ENCODE assay signal across 1 cellular context in the genomic region with DNA sequence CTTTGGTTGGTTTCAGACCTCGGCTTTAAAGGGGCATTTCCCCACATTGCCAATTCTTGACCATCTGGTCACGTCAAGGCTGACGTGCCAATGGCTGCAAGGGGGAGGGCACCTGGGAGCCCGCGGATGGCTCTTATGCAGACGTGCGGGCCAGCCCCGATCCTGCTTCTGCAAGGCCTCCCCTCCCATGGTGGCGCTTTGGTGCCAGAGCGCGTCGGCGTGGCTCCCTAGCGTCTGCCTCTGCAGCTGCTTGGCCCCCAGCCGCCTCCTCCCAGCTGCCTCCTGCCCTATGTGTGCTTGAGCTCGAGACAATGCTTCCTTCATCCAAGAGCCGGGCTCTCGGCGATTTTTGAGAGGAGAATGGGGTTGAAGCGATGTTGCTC.
TF ChIP-seq lines count a peak whose summit lies in the region.

No MANE protein-coding gene starts in this region.

TF ChIP-seq in SK-N-SH treated with all-trans-retinoic acid at 6 μM for 48 hours, 23 proteins besides CTCF, POLR2A, EP300 and RAD21 (continued from another document):
- TF ChIP-seq, protein P1, sequence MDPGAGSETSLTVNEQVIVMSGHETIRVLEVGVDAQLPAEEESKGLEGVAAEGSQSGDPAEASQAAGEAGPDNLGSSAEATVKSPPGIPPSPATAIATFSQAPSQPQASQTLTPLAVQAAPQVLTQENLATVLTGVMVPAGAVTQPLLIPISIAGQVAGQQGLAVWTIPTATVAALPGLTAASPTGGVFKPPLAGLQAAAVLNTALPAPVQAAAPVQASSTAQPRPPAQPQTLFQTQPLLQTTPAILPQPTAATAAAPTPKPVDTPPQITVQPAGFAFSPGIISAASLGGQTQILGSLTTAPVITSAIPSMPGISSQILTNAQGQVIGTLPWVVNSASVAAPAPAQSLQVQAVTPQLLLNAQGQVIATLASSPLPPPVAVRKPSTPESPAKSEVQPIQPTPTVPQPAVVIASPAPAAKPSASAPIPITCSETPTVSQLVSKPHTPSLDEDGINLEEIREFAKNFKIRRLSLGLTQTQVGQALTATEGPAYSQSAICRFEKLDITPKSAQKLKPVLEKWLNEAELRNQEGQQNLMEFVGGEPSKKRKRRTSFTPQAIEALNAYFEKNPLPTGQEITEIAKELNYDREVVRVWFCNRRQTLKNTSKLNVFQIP (CRISPR knock-in tag; IDR thresholded peaks at IDR 0.05; ENCODE audit: borderline replicate concordance, low read depth) = no peak
- TF ChIP-seq ZNF565 (CRISPR knock-in tag; conservative IDR thresholded peaks at IDR 0.05; ENCODE audit: low read depth) = no peak
- TF ChIP-seq RARB (CRISPR knock-in tag; IDR thresholded peaks at IDR 0.05) = no peak
- no peak for TF ChIP-seq TCF4 (CRISPR knock-in tag; IDR thresholded peaks at IDR 0.05; ENCODE audit: borderline replicate concordance)
- TF ChIP-seq GLIS3 (CRISPR knock-in tag; IDR thresholded peaks at IDR 0.05) = no peak
- TF ChIP-seq OSR1 (CRISPR knock-in tag; IDR thresholded peaks at IDR 0.05) = no peak
- TF ChIP-seq, protein P2, sequence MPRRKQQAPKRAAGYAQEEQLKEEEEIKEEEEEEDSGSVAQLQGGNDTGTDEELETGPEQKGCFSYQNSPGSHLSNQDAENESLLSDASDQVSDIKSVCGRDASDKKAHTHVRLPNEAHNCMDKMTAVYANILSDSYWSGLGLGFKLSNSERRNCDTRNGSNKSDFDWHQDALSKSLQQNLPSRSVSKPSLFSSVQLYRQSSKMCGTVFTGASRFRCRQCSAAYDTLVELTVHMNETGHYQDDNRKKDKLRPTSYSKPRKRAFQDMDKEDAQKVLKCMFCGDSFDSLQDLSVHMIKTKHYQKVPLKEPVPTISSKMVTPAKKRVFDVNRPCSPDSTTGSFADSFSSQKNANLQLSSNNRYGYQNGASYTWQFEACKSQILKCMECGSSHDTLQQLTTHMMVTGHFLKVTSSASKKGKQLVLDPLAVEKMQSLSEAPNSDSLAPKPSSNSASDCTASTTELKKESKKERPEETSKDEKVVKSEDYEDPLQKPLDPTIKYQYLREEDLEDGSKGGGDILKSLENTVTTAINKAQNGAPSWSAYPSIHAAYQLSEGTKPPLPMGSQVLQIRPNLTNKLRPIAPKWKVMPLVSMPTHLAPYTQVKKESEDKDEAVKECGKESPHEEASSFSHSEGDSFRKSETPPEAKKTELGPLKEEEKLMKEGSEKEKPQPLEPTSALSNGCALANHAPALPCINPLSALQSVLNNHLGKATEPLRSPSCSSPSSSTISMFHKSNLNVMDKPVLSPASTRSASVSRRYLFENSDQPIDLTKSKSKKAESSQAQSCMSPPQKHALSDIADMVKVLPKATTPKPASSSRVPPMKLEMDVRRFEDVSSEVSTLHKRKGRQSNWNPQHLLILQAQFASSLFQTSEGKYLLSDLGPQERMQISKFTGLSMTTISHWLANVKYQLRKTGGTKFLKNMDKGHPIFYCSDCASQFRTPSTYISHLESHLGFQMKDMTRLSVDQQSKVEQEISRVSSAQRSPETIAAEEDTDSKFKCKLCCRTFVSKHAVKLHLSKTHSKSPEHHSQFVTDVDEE (CRISPR knock-in tag; IDR thresholded peaks at IDR 0.05) = no peak
TF ChIP-seq in SK-N-SH treated with all-trans-retinoic acid at 6 μM for 48 hours: peak in this region for 0.
